ENCODE assay signal across 1 cellular context in the genomic region with DNA sequence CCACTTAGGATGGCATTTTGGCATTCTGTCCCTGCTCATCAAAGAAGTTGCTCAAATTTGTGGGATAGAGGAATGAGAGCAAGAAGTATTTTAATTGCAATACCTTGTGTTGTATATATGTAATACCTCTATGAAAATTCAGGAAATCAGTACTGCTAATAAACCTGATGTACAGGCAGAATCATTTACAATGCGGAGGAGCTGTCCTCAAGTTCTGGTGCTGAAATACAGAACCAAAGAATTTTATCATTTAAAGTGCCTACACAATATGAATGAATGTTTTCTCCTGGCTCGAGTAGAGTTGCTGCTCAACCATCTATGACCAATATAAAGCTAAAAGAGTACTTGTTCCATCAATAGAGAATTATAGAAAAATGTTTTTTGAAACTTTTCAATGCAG.
TF ChIP-seq lines count a peak whose summit lies in the region.

No MANE protein-coding gene starts in this region.

TF ChIP-seq in A549, 52 proteins besides CTCF, POLR2A, EP300 and RAD21 (continued from another document):
- TF ChIP-seq, protein P1, sequence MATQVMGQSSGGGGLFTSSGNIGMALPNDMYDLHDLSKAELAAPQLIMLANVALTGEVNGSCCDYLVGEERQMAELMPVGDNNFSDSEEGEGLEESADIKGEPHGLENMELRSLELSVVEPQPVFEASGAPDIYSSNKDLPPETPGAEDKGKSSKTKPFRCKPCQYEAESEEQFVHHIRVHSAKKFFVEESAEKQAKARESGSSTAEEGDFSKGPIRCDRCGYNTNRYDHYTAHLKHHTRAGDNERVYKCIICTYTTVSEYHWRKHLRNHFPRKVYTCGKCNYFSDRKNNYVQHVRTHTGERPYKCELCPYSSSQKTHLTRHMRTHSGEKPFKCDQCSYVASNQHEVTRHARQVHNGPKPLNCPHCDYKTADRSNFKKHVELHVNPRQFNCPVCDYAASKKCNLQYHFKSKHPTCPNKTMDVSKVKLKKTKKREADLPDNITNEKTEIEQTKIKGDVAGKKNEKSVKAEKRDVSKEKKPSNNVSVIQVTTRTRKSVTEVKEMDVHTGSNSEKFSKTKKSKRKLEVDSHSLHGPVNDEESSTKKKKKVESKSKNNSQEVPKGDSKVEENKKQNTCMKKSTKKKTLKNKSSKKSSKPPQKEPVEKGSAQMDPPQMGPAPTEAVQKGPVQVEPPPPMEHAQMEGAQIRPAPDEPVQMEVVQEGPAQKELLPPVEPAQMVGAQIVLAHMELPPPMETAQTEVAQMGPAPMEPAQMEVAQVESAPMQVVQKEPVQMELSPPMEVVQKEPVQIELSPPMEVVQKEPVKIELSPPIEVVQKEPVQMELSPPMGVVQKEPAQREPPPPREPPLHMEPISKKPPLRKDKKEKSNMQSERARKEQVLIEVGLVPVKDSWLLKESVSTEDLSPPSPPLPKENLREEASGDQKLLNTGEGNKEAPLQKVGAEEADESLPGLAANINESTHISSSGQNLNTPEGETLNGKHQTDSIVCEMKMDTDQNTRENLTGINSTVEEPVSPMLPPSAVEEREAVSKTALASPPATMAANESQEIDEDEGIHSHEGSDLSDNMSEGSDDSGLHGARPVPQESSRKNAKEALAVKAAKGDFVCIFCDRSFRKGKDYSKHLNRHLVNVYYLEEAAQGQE (IDR thresholded peaks at IDR 0.05), result peak; percentile 97
- TF ChIP-seq ZNF302 (CRISPR knock-in tag; IDR thresholded peaks at IDR 0.05) (no peak), FOSB (CRISPR knock-in tag; IDR thresholded peaks at IDR 0.05) (no peak), EHF (CRISPR knock-in tag; IDR thresholded peaks at IDR 0.05) (no peak), KDM1A (IDR thresholded peaks at IDR 0.05; ENCODE audit: low read depth) (no peak), BHLHE40 (IDR thresholded peaks at IDR 0.05; ENCODE audit: low read depth, low read length) (no peak), NFE2L2 (conservative IDR thresholded peaks at IDR 0.05; ENCODE audit: low read length) (no peak), EHMT2 (IDR thresholded peaks at IDR 0.05; ENCODE audit: low read depth) (peak; percentile 78), ZFP36 (IDR thresholded peaks at IDR 0.05; ENCODE audit: borderline replicate concordance, partially characterized antibody) (no peak), POLR2AphosphoS2 (conservative IDR thresholded peaks at IDR 0.05; ENCODE audit: low read length) (no peak)
- TF ChIP-seq, protein P2, sequence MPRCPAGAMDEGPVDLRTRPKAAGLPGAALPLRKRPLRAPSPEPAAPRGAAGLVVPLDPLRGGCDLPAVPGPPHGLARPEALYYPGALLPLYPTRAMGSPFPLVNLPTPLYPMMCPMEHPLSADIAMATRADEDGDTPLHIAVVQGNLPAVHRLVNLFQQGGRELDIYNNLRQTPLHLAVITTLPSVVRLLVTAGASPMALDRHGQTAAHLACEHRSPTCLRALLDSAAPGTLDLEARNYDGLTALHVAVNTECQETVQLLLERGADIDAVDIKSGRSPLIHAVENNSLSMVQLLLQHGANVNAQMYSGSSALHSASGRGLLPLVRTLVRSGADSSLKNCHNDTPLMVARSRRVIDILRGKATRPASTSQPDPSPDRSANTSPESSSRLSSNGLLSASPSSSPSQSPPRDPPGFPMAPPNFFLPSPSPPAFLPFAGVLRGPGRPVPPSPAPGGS (IDR thresholded peaks at IDR 0.05), result no peak
- TF ChIP-seq, protein P3, sequence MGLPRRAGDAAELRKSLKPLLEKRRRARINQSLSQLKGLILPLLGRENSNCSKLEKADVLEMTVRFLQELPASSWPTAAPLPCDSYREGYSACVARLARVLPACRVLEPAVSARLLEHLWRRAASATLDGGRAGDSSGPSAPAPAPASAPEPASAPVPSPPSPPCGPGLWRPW (IDR thresholded peaks at IDR 0.05), result 0 out of 2 replicates have a peak, but pooled peaks have one; percentile 6
